17 cellular contexts compared by ENCODE assay signal in the genomic region with DNA sequence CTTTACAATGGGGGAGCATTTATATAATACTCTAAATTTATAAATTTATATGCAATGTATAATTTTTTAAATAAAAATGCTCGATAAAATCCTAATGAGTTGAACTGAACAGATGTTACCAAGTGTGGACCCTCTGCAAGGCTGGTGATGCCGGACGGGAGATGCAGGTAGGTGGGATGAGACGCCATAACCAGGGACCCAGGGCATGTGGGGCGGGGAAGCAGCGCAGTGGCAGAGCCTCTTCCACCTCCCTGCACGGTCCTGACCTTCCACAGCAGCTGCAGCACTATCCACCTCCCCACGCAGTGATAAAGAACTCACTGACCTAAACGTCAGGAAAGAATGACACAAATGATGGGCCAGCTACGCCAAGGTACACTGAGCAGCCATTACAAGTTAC. TPM values are rescaled to one million over a fixed set of nuclear protein-coding genes. Genes with fewer than 3 reads are reported as not detected.
DNase-seq lines count a peak whose midpoint lies in the region; ATAC-seq, FAIRE-seq and TF ChIP-seq lines count a peak whose summit lies in the region.
"Had no signal": no experiment of that assay in that cellular context is flagged by ENCODE, and none has a peak within 500 bp of the region (broad histone marks: within the 10 kb centered on the region; RNA-seq: fewer than 3 reads in every experiment).

No MANE protein-coding gene starts in this region.

- DNase-seq in left ventricle myocardium superior = peak; percentile 20
- no peak for DNase-seq in heart left ventricle
- DNase-seq in kidney = peak; percentile 26
- peak; percentile 35 for DNase-seq in sciatic nerve (ENCODE audit: low spot score)
- DNase-seq: BE2C; CD8-positive, alpha-beta T cell; COR-L47; DND-41; GDM1 had no signal

- no peak for ATAC-seq in left ventricle myocardium superior
- no peak for ATAC-seq in heart left ventricle
- ATAC-seq in sciatic nerve = no peak
- ATAC-seq in HG02885 (IDR thresholded peaks at IDR 0.05; ENCODE audit: poor library complexity, unreplicated experiment) = no peak
- no peak for ATAC-seq in GM18868 (IDR thresholded peaks at IDR 0.05; ENCODE audit: unreplicated experiment)
- no peak for ATAC-seq in HG03139 (IDR thresholded peaks at IDR 0.05; ENCODE audit: unreplicated experiment)
- ATAC-seq: A549; CD8-positive, alpha-beta T cell had no signal

- FAIRE-seq in kidney (lab: Jason Lieb, UNC) = no peak
- FAIRE-seq: A549, GM12892, H1 had no signal

- TF ChIP-seq POLR2A in heart left ventricle (IDR thresholded peaks at IDR 0.05) = no peak

- H3K27me3 ChIP-seq in heart left ventricle = no peaks in the 10 kb centered on the region
- H3K27me3 ChIP-seq: BE2C had no signal

- H3K4me3 ChIP-seq in heart left ventricle (no peak overlapping the region), kidney (ENCODE audit: low read length in 2 of 2) (no peak overlapping the region)
- H3K4me3 ChIP-seq: A549, HAP-1 had no signal

- H3K9me3 ChIP-seq in heart left ventricle (no peaks in the 10 kb centered on the region), kidney (ENCODE audit: control insufficient read depth in 1 of 2, low read length in 2 of 2) (no peaks in the 10 kb centered on the region)
- H3K9me3 ChIP-seq: A549, BE2C, HAP-1 had no signal

- TF ChIP-seq CTCF in heart left ventricle (IDR thresholded peaks at IDR 0.05) = no peak
- no peak for TF ChIP-seq CTCF in kidney (IDR thresholded peaks at IDR 0.05; ENCODE audit: borderline replicate concordance, extremely low read depth, insufficient read depth)

- H3K36me3 ChIP-seq in heart left ventricle = peaks cover 0 to under 1% (median 0%) of the 10 kb centered on the region in 9 donors
- H3K36me3 ChIP-seq in kidney (ENCODE audit: control insufficient read depth in 1 of 2, insufficient read depth in 2 of 2, low read length in 2 of 2) = no peaks in the 10 kb centered on the region
- H3K36me3 ChIP-seq: BE2C, HAP-1 had no signal

- no peak overlapping the region for H3K9ac ChIP-seq in kidney (ENCODE audit: low read length in 2 of 2)

- WGBS in heart left ventricle, 4 donors = 81 to 85% (median 85%) methylated on average over 10 of the region's 10 CpGs

- H3K27ac ChIP-seq in heart left ventricle = no peak overlapping the region
- no peak overlapping the region for H3K27ac ChIP-seq in kidney (ENCODE audit: low read depth in 2 of 2, low read length in 2 of 2)
- H3K27ac ChIP-seq: A549, HL-60 had no signal

- H3K4me1 ChIP-seq in heart left ventricle = peaks cover 0 to 17% (median 8%) of the 10 kb centered on the region in 12 donors
- H3K4me1 ChIP-seq in kidney (ENCODE audit: control insufficient read depth in 1 of 2, insufficient read depth in 1 of 2, low read depth in 1 of 2, low read length in 2 of 2) = no peaks in the 10 kb centered on the region
- H3K4me1 ChIP-seq: A549, BE2C, HAP-1 had no signal

- intact Hi-C loops in left ventricle myocardium superior (cut with micrococcal nuclease) = no loop called here
- intact Hi-C loops in heart left ventricle (cut with DNase I) = no loop called here
- intact Hi-C loops in kidney (cut with DNase I) = no loop called here
- intact Hi-C loops in sciatic nerve (cut with DNase I) = no loop called here

RNA-seq across cellular contexts. Expression of gene PCSK6, which starts 12.8 kb away (rescaled TPM):
- total RNA-seq in left ventricle myocardium superior (31.9 TPM), heart left ventricle (10 to 100 TPM in 8 of 9 donors, 1 to 10 TPM in 1; 7.3 to 41.7 (median 23.5) TPM), kidney (7.3 TPM), sciatic nerve (13.9 TPM)
- polyA plus RNA-seq in heart left ventricle (1 to 10 TPM; 7.4 TPM), kidney (ENCODE audit: insufficient read depth, low read depth, low replicate concordance) (3.8 TPM)

Comparison
In these comparisons a context has a peak if more than half of its experiments do, and no peak if none do; other contexts are left out.
1. DNase-seq: peak in left ventricle myocardium superior (single experiment), kidney (single experiment) and sciatic nerve (single experiment); none in heart left ventricle (0 of 5).